ENCODE assay signal across 8 cellular contexts in the genomic region with DNA sequence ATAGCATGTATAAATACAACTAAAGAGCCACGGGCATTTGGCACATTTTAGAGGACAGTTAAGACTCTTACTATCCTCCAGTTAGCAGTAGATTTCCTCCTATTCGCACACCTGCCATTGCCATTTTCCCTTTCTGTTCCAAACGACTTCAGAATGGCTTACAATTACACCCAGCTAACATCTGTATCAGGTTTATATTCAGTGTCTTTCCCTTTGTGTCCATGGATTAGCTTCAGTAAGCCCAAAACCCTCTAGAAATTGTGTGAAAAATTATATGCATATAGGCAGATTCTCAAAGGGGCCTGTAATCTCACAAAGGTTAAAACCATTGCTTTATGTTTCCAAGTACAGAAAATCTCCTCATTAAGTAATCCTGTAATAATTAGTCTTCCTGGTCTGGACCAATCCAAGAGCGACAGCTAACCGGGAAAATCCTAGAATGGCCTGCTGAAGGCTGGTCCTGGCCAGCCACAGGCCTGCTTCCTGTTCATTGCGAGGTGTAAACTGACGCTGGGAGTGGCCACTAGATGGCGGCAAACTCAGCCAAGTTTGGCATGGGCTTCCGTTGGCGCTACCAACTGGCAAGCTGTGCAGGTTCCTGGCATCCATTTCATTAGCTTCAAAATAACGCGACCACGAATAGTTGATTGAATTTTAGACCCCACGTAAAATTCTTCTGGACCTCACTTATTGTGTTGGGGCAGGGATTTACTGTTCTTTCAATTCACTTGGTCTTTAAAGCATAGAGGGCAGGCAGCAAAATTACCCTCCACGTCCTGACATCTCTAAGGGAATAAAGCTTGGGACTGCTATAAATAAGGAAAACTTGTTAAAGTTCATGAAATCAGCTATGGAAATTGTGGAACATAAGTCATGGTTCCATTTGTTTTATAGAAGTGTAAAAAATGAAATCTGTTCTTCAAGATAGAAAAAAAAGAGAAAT. TPM values are rescaled to one million over a fixed set of nuclear protein-coding genes. Genes with fewer than 3 reads are reported as not detected.
A peak's percentile ranks its signal among the peaks of the same experiment; 100 is the strongest.
DNase-seq lines count a peak whose midpoint lies in the region; ATAC-seq and TF ChIP-seq lines count a peak whose summit lies in the region.

No MANE protein-coding gene starts in this region.

- TF ChIP-seq POLR2A in lower leg skin (IDR thresholded peaks at IDR 0.05), result no peak

- peak overlapping the region; percentile 20 for H3K4me3 Mint-ChIP-seq in activated CD4-positive, alpha-beta T cell treated with anti-CD3 and anti-CD28 coated beads for 36 hours

- POLR2A ChIA-PET in activated CD4-positive, alpha-beta T cell treated with anti-CD3 and anti-CD28 coated beads for 36 hours (lab: Charles Lee), result interaction anchor here (1.1 kb wide), 1 partner anchor 16 kb away, joined by 4 read pairs; no protein-coding TSS in a partner anchor

- CTCF ChIA-PET in activated CD4-positive, alpha-beta T cell treated with anti-CD3 and anti-CD28 coated beads for 36 hours (lab: Charles Lee), result interaction anchor here (0.6 to 18.8 kb wide), 51 partner anchors 11 to 288 kb away, joined by 3 to 261 read pairs (median 5); partner anchors contain the start of genes APLF, ARHGAP25 and FBXO48

- no peak overlapping the region for H3K27ac ChIP-seq in colonic mucosa

- H3K36me3 ChIP-seq in colonic mucosa, result no peaks in the 10 kb centered on the region

- H3K9me3 Mint-ChIP-seq in activated CD4-positive, alpha-beta T cell treated with anti-CD3 and anti-CD28 coated beads for 36 hours (ENCODE audit: low read depth), result peaks cover 4% of the 10 kb centered on the region

- H3K27me3 ChIP-seq in colonic mucosa, result no peaks in the 10 kb centered on the region

- WGBS in lower leg skin, 2 donors, result 15 to 18% methylated on average over 15 of the region's 15 CpGs

- peak overlapping the region; percentile 84 for H3K27ac Mint-ChIP-seq in activated CD4-positive, alpha-beta T cell treated with anti-CD3 and anti-CD28 coated beads for 36 hours

- no peaks in the 10 kb centered on the region for H3K27me3 Mint-ChIP-seq in activated CD4-positive, alpha-beta T cell treated with anti-CD3 and anti-CD28 coated beads for 36 hours

- no peak overlapping the region for H3K9ac ChIP-seq in colonic mucosa (ENCODE audit: low read depth in 2 of 2, low read length in 2 of 2)

- H3K9me3 ChIP-seq in colonic mucosa, result no peaks in the 10 kb centered on the region

- intact Hi-C loops in activated CD4-positive, alpha-beta T cell treated with anti-CD3 and anti-CD28 coated beads for 36 hours (cut with DNase I, micrococcal nuclease), result loop anchor here (1.0 to 5.0 kb wide), 8 partner anchors 11 to 174 kb away; no protein-coding TSS in a partner anchor
- intact Hi-C loops in colonic mucosa (cut with DNase I), result loop anchor here (2.0 kb wide), 2 partner anchors 85 to 157 kb away; no protein-coding TSS in a partner anchor
- intact Hi-C loops in lower leg skin (cut with DNase I; ENCODE audit: low total_unique reads), result loop anchor here (10.0 kb wide), 1 partner anchor 83 kb away; no protein-coding TSS in a partner anchor

- H3K36me3 Mint-ChIP-seq in activated CD4-positive, alpha-beta T cell treated with anti-CD3 and anti-CD28 coated beads for 36 hours (ENCODE audit: low read depth), result peaks cover 40% of the 10 kb centered on the region

- TF ChIP-seq CTCF in colonic mucosa (IDR thresholded peaks at IDR 0.05) (peak; percentile 98), lower leg skin (IDR thresholded peaks at IDR 0.05) (peak in 2 of 3 donors; percentile 5 to 69)

- peaks cover 87% of the 10 kb centered on the region for H3K4me1 Mint-ChIP-seq in activated CD4-positive, alpha-beta T cell treated with anti-CD3 and anti-CD28 coated beads for 36 hours

- no peaks in the 10 kb centered on the region for H3K4me1 ChIP-seq in colonic mucosa

- ATAC-seq in GM19025 (IDR thresholded peaks at IDR 0.05; ENCODE audit: low read depth, unreplicated experiment) (peak; percentile 94), HG03378 (IDR thresholded peaks at IDR 0.05; ENCODE audit: unreplicated experiment) (peak; percentile 87)
- ATAC-seq in activated CD4-positive, alpha-beta T cell treated with anti-CD3 and anti-CD28 coated beads for 36 hours, result peak; percentile 93

- DNase-seq in AG20443 (ENCODE audit: low spot score) (peak; percentile 92), NCI-H460 (ENCODE audit: extremely low read depth, low read depth) (peak; percentile 90), colonic mucosa (peak; percentile 96), lower leg skin (ENCODE audit: low spot score in 2 of 2) (peak; percentile 86 to 98)
- peak; percentile 96 for DNase-seq in activated CD4-positive, alpha-beta T cell treated with anti-CD3 and anti-CD28 coated beads for 36 hours
- DNase-seq in stimulated activated CD4-positive, alpha-beta T cell treated with anti-CD3 and anti-CD28 coated beads, TNF-alpha, amount 100 ng/mL, for 48 hours (ENCODE audit: low read depth in 3 of 3), result peak; percentile 83 to 90 (median 87)

- H3K4me3 ChIP-seq in colonic mucosa (no peak overlapping the region), lower leg skin (ENCODE audit: low read depth, poor library complexity, severe bottlenecking) (no peak overlapping the region)

RNA-seq across cellular contexts. Expression of gene ARHGAP25, which starts 17.1 kb away (rescaled TPM):
- 2.1 and 3.1 TPM in 2 replicates for total RNA-seq in NCI-H460 (2014; rRNA removed; shearing (Covaris generic))
- polyA plus RNA-seq in NCI-H460 (2014; cell fraction: nucleus; rRNA removed), result 0.24 TPM in 1 of 2 replicates, not detected in the other
- 10 to 100 TPM; 57.9 to 73.2 TPM for total RNA-seq in activated CD4-positive, alpha-beta T cell treated with anti-CD3 and anti-CD28 coated beads for 36 hours
- total RNA-seq in colonic mucosa (1 to 10 TPM; 3.6 to 3.7 TPM), lower leg skin (1 to 10 TPM; 3.3 to 9.6 (median 4.9) TPM)

Comparison
In these comparisons a context has a peak if more than half of its experiments do, and no peak if none do; other contexts are left out.
1. RNA of gene ARHGAP25, which starts 17.1 kb away (total RNA-seq): 57.9 to 73.2 TPM in activated CD4-positive, alpha-beta T cell treated with anti-CD3 and anti-CD28 coated beads for 36 hours; 3.3 to 9.6 TPM in lower leg skin, 3.6 to 3.7 TPM in colonic mucosa and 2.1 to 3.1 TPM in NCI-H460; every median in the first group is over 4 times any median in the second.
2. Peak in every context shown above with its lines, with median percentiles within 50 percentile points of each other: DNase-seq and ATAC-seq.